ENCODE assay signal across 1 cellular context in genomic region chr2:26255735-26256384, GRCh38.
TF ChIP-seq lines count a peak whose summit lies in the region.

No MANE protein-coding gene starts in this region.

TF ChIP-seq in liver, 16 proteins besides CTCF, POLR2A, EP300 and RAD21 (continued from another document):
- no peak for TF ChIP-seq FOXA1 (IDR thresholded peaks at IDR 0.05)
- TF ChIP-seq TAF1 (conservative IDR thresholded peaks at IDR 0.05), result no peak
- TF ChIP-seq ATF3 (IDR thresholded peaks at IDR 0.05), result no peak
- peak in 1 of 2 donors; percentile 51 for TF ChIP-seq HNF4A (conservative IDR thresholded peaks at IDR 0.05)
- TF ChIP-seq EGR1 (IDR thresholded peaks at IDR 0.05; ENCODE audit: low read depth in 2 of 2), result peak in 1 of 2 donors; percentile 50
- no peak for TF ChIP-seq NR2F2 (IDR thresholded peaks at IDR 0.05)
- no peak for TF ChIP-seq HNF4G (IDR thresholded peaks at IDR 0.05)
TF ChIP-seq in liver: peak in this region for 9.
